Comparison of ENCODE assay signal across 8 cellular contexts in the genomic region with DNA sequence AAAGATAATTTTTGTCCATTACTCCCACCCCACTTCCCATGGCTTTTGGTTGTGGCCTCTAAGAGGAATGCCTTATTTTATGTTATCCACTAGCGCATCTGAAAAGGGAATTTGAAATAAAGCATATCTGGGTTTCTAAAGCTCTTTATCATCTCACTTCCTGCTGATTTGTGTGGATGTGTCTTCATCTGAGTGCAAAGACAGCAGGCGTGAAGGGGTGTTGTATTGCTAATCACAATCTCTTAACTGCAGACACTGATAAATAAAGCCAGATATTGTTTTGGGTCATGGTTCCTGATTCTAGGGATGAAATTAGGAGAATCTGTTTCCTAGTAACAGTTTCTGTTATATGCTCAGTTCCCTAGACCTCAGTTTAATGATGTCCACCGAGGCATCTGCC.
"Had no signal": no experiment of that assay in that cellular context is flagged by ENCODE, and none has a peak within 500 bp of the region (broad histone marks: within the 10 kb centered on the region; RNA-seq: fewer than 3 reads in every experiment).

No MANE protein-coding gene starts in this region.

- H3K27ac Mint-ChIP-seq: HFFc6, IgD-negative memory B cell had no signal

- H3K4me1 ChIP-seq: HAP-1 had no signal

- H3K4me3 Mint-ChIP-seq: HFFc6, IgD-negative memory B cell had no signal

- ATAC-seq: HCT116, HepG2 had no signal

- H3K36me3 ChIP-seq: HAP-1 had no signal

- H3K36me3 Mint-ChIP-seq: IgD-negative memory B cell had no signal

- H3K27ac ChIP-seq: HL-60 had no signal

- DNase-seq: GOT3, H7, HFFc6 had no signal

- H3K27me3 Mint-ChIP-seq: IgD-negative memory B cell had no signal

- H3K4me1 Mint-ChIP-seq: IgD-negative memory B cell had no signal

- H3K9me3 ChIP-seq: HAP-1 had no signal

- H3K4me3 ChIP-seq: HAP-1 had no signal
